In the genomic region with DNA sequence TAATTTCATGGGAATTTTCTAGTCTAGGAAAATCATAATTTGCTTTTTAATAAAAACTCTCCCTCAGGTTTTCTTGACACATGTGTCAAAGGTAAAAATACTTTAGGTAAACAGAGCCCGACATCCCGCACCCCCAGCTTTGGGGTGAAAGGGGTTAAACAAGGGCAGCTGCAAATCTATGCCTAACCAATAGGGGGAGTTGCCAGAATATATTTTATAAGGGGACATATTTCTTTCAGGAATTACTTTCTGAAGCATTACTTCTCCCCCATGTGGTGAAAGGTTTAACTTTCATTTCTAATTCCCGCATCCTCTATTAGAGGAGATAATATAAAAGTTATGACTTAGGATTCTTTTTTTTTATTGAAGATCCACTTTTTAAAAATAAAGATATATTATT, we compare ENCODE assay signal across 9 cellular contexts. TPM values are rescaled to one million over a fixed set of nuclear protein-coding genes. Genes with fewer than 3 reads are reported as not detected.
DNase-seq lines count a peak whose midpoint lies in the region; ATAC-seq and TF ChIP-seq lines count a peak whose summit lies in the region.
"Had no signal": no experiment of that assay in that cellular context is flagged by ENCODE, and none has a peak within 500 bp of the region (broad histone marks: within the 10 kb centered on the region; RNA-seq: fewer than 3 reads in every experiment).

No MANE protein-coding gene starts in this region.

- H3K79me2 ChIP-seq in Karpas-422 (ENCODE audit: low read length) (no peaks in the 10 kb centered on the region), mammary epithelial cell (ENCODE audit: insufficient read depth, low read length) (no peaks in the 10 kb centered on the region)

- ATAC-seq in GM21390 (IDR thresholded peaks at IDR 0.05; ENCODE audit: unreplicated experiment) (no peak), omental fat pad (ENCODE audit: low FRiP score) (no peak), HG03571 (IDR thresholded peaks at IDR 0.05; ENCODE audit: unreplicated experiment) (no peak)

- intact Hi-C loops in mammary epithelial cell (cut with micrococcal nuclease), result loop anchor here (1.0 kb wide), 1 partner anchor 528 kb away; no protein-coding TSS in a partner anchor

- CTCF ChIA-PET in mammary epithelial cell (lab: Charles Lee; ENCODE audit: low non-redundant PET), result interaction anchor here (0.6 kb wide), 1 partner anchor 299 kb away, joined by 7 read pairs; no protein-coding TSS in a partner anchor

- H4K20me1 ChIP-seq in Karpas-422 (ENCODE audit: insufficient read depth, low read depth, low read length), result no peaks in the 10 kb centered on the region
- H4K20me1 ChIP-seq in mammary epithelial cell (ENCODE audit: insufficient read depth, low read length), result no peaks in the 10 kb centered on the region
- H4K20me1 ChIP-seq: BLaER1 had no signal

- DNase-seq in DMS53 (lab: John Stamatoyannopoulos, UW) (peak; percentile 40), DMS53 treated with DMSO at 0.1 percent for 48 hours (lab: John Stamatoyannopoulos, UW; ENCODE audit: unreplicated experiment) (no peak), Karpas-422 (peak; percentile 74), mammary epithelial cell (peak; percentile 6), mesothelial cell of epicardium (ENCODE audit: low spot score in 2 of 2, unreplicated experiment in 2 of 2) (no peak), omental fat pad (ENCODE audit: low spot score) (no peak)

- in situ Hi-C loops in mammary epithelial cell (cut with MboI; ENCODE audit: low sequenced_read_pairs in 2 of 2), result no loop called here

- H3K4me2 ChIP-seq in Karpas-422 (ENCODE audit: low read depth, low read length, poor library complexity, severe bottlenecking), result no peak overlapping the region
- no peak overlapping the region for H3K4me2 ChIP-seq in mammary epithelial cell (ENCODE audit: insufficient read depth, low read depth, low read length)
- H3K4me2 ChIP-seq: BLaER1 had no signal

- H3K9ac ChIP-seq in Karpas-422 (ENCODE audit: low read length) (no peak overlapping the region), mammary epithelial cell (ENCODE audit: insufficient read depth, low read length) (no peak overlapping the region)
- H3K9ac ChIP-seq: BLaER1 had no signal

- H3K4me3 ChIP-seq in Karpas-422 (ENCODE audit: low read length), result no peak overlapping the region
- no peak overlapping the region for H3K4me3 ChIP-seq in mammary epithelial cell (replicated peaks in 1 of 3; ENCODE audit: insufficient read depth in 1 of 3, low read depth in 2 of 3, low read length in 3 of 3)
- H3K4me3 ChIP-seq: BLaER1 had no signal

- no peak overlapping the region for H3K4me3 Mint-ChIP-seq in mesothelial cell of epicardium

- H2AFZ ChIP-seq in Karpas-422 (ENCODE audit: low read length) (no peak overlapping the region), mammary epithelial cell (ENCODE audit: low read depth, low read length) (no peak overlapping the region)

- H3K27ac Mint-ChIP-seq in mesothelial cell of epicardium, result no peak overlapping the region

- peaks cover 33% of the 10 kb centered on the region for H3K9me3 Mint-ChIP-seq in mesothelial cell of epicardium

- H3K36me3 ChIP-seq in Karpas-422 (ENCODE audit: insufficient read depth, low read length) (no peaks in the 10 kb centered on the region), mammary epithelial cell (ENCODE audit: insufficient read depth, low read length) (no peaks in the 10 kb centered on the region)
- H3K36me3 ChIP-seq: BLaER1 had no signal

- no peaks in the 10 kb centered on the region for H3K9me2 ChIP-seq in Karpas-422 (replicated peaks; ENCODE audit: insufficient read depth, low read length)

- no peaks in the 10 kb centered on the region for H3K4me1 Mint-ChIP-seq in mesothelial cell of epicardium

- dilution Hi-C loops in mammary epithelial cell (cut with HindIII; ENCODE audit: low sequenced_read_pairs), result no loop called here

- H3K27ac ChIP-seq in Karpas-422 (ENCODE audit: low read length) (no peak overlapping the region), mammary epithelial cell (ENCODE audit: insufficient read depth, low read depth, low read length) (no peak overlapping the region)
- H3K27ac ChIP-seq: BLaER1 had no signal

- no peaks in the 10 kb centered on the region for H3K36me3 Mint-ChIP-seq in mesothelial cell of epicardium

- H3K9me3 ChIP-seq in Karpas-422 (ENCODE audit: low read length), result no peaks in the 10 kb centered on the region
- no peaks in the 10 kb centered on the region for H3K9me3 ChIP-seq in mammary epithelial cell (replicated peaks; ENCODE audit: insufficient read depth, low read length)
- H3K9me3 ChIP-seq: BLaER1 had no signal

- H3K27me3 ChIP-seq in Karpas-422 (ENCODE audit: low read length) (no peaks in the 10 kb centered on the region), mammary epithelial cell (ENCODE audit: insufficient read depth, low read length) (no peaks in the 10 kb centered on the region)

- no peaks in the 10 kb centered on the region for H3K27me3 Mint-ChIP-seq in mesothelial cell of epicardium (ENCODE audit: low read depth)

- BruUV-seq in mammary epithelial cell (replicated peaks; lab: Mats Ljungman, UMichigan), result no TSS peak

- WGBS in mammary epithelial cell (ENCODE audit: low coverage, missing lambda C conversion rate), result 39% methylated on average over 3 of the region's 3 CpGs

- H3K4me1 ChIP-seq in Karpas-422 (ENCODE audit: low read length) (no peaks in the 10 kb centered on the region), mammary epithelial cell (ENCODE audit: insufficient read depth, low read length) (no peaks in the 10 kb centered on the region)
- H3K4me1 ChIP-seq: BLaER1 had no signal

- TF ChIP-seq CTCF in mammary epithelial cell (conservative IDR thresholded peaks at IDR 0.05 in 1 of 2, IDR thresholded peaks at IDR 0.05 in 1 of 2; ENCODE audit: extremely low read depth in 1 of 2, insufficient read depth in 1 of 2, low read depth in 1 of 2, low read length in 2 of 2), result peak; percentile 39 to 55
- peak; percentile 54 for TF ChIP-seq CTCF in mesothelial cell of epicardium (IDR thresholded peaks at IDR 0.05; ENCODE audit: unreplicated experiment)
- TF ChIP-seq CTCF in omental fat pad (IDR thresholded peaks at IDR 0.05), result no peak

RNA-seq across cellular contexts. Expression of gene HEPH, which starts 53.9 kb away (rescaled TPM):
- not detected in 2 replicates for total RNA-seq in Karpas-422 (2014; rRNA removed; shearing (Covaris generic); ENCODE audit: low replicate concordance)
- 100 to 1,000 TPM in 1 of 2 donors, 1 to 10 TPM in 1; 5.7 to 113 TPM for total RNA-seq in mammary epithelial cell
- 1.7 TPM for polyA plus RNA-seq in mammary epithelial cell
- 1.2 TPM for polyA minus RNA-seq in mammary epithelial cell
- 125 to 129 TPM (median 126 TPM) in 3 replicates for total RNA-seq in mesothelial cell of epicardium
- 1 to 10 TPM; 2.8 to 5.5 (median 4.5) TPM for total RNA-seq in omental fat pad

Comparison
In these comparisons a context has a peak if more than half of its experiments do, and no peak if none do; other contexts are left out.
1. DNase-seq: peak in DMS53 (single experiment), Karpas-422 (single experiment) and mammary epithelial cell (single experiment); none in DMS53 treated with DMSO at 0.1 percent for 48 hours (single experiment), mesothelial cell of epicardium (0 of 2) and omental fat pad (single experiment).
2. CTCF ChIP-seq: peak in mammary epithelial cell (2 of 2) and mesothelial cell of epicardium (single experiment); none in omental fat pad (0 of 3).